In the genomic region with DNA sequence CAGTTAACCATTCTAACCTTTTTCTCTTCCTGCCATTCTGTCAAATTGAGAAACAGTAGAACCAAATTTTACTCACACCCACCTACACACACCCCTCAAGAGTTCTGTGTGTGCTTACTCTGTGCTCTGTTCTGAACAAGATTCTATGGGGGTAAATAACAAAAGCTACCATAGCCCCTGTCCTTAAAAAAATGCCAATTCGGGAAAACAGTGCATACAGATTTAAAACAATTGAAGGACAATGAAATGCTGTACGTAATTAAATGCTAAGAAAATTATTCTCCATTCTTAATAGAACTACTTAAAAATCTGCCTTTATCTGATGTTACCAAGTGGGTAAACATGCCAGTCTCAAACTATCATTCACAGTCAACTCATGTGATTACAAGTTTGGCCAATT, we compare ENCODE assay signal across 29 cellular contexts.
"Had no signal": no experiment of that assay in that cellular context is flagged by ENCODE, and none has a peak within 500 bp of the region (broad histone marks: within the 10 kb centered on the region; RNA-seq: fewer than 3 reads in every experiment).

No MANE protein-coding gene starts in this region.

- ATAC-seq: effector memory CD8-positive, alpha-beta T cell; esophagus mucosa; foreskin keratinocyte; gastrocnemius medialis; gastroesophageal sphincter; heart left ventricle; heart right ventricle had no signal

- H3K27ac ChIP-seq: colonic mucosa, coronary artery, dorsolateral prefrontal cortex, epithelial cell of prostate, esophagus muscularis mucosa, esophagus squamous epithelium, foreskin keratinocyte, gastrocnemius medialis, gastroesophageal sphincter, heart left ventricle, heart right ventricle, hepatocyte had no signal

- H3K79me2 ChIP-seq: hepatocyte had no signal

- H3K36me3 ChIP-seq: colonic mucosa, esophagus muscularis mucosa, esophagus squamous epithelium, gastrocnemius medialis, gastroesophageal sphincter, heart left ventricle, heart right ventricle had no signal

- H3K4me2 ChIP-seq: hepatocyte had no signal

- H3K27me3 ChIP-seq: colonic mucosa, dorsolateral prefrontal cortex, esophagus muscularis mucosa, esophagus squamous epithelium, foreskin keratinocyte, gastrocnemius medialis, gastroesophageal sphincter, heart left ventricle, heart right ventricle, hepatocyte had no signal

- H3K9me3 ChIP-seq: colonic mucosa, esophagus muscularis mucosa, esophagus squamous epithelium, gastrocnemius medialis, gastroesophageal sphincter, heart left ventricle, heart right ventricle had no signal

- H3K4me1 ChIP-seq: colonic mucosa, esophagus muscularis mucosa, foreskin keratinocyte, gastrocnemius medialis, gastroesophageal sphincter, heart left ventricle, heart right ventricle had no signal

- DNase-seq: colonic mucosa; cortex of kidney; dermis blood vessel endothelial cell; dorsolateral prefrontal cortex; effector CD4-positive, alpha-beta T cell; effector CD8-positive, alpha-beta T cell; effector memory CD4-positive, alpha-beta T cell; effector memory CD8-positive, alpha-beta T cell; endodermal cell; erythroblast; esophagus squamous epithelium; foreskin fibroblast; foreskin keratinocyte; foreskin melanocyte; gastrocnemius medialis; glutamatergic neuron; head of caudate nucleus; heart left ventricle; heart right ventricle had no signal

- FAIRE-seq: colon, endometrium, endothelial cell of umbilical vein, frontal cortex had no signal

- H3K4me3 ChIP-seq: colonic mucosa, coronary artery, dorsolateral prefrontal cortex, esophagus muscularis mucosa, esophagus squamous epithelium, gastrocnemius medialis, gastroesophageal sphincter, heart left ventricle, heart right ventricle, hepatocyte had no signal

- H2AFZ ChIP-seq: hepatocyte had no signal
